Comparison of ENCODE assay signal across 9 cellular contexts in the genomic region with DNA sequence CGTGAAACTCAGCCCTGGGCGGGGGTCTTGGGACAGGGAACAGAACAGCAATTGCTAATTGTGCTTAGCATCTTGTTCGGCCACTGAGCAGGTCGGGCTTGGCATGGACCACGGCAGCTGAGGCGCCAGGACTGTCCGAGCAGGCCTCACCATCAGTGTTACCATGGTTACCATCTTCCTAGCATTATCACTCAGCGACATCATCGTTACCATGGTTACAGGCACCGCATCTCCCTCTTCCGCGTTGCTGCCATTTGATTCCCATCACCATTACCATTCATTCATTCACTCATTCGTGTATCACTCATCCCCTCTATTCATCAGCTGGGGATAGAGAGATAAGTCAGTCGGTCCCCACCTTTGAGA.
DNase-seq lines count a peak whose midpoint lies in the region.
"Had no signal": no experiment of that assay in that cellular context is flagged by ENCODE, and none has a peak within 500 bp of the region (broad histone marks: within the 10 kb centered on the region; RNA-seq: fewer than 3 reads in every experiment).

No MANE protein-coding gene starts in this region.

- no peak overlapping the region for H4K5ac ChIP-seq in mesendoderm (ENCODE audit: low read length)

- no peak overlapping the region for H3K4me2 ChIP-seq in mesendoderm (ENCODE audit: low read length)

- H3K9me3 Mint-ChIP-seq in CD8-positive, alpha-beta memory T cell: no peaks in the 10 kb centered on the region

- H3K27ac Mint-ChIP-seq in CD8-positive, alpha-beta memory T cell: peak overlapping the region; percentile 24 to 98 (median 94)

- no peaks in the 10 kb centered on the region for H3K27me3 ChIP-seq in CD8-positive, alpha-beta memory T cell (ENCODE audit: insufficient read depth, low read length, poor library complexity, severe bottlenecking)
- no peaks in the 10 kb centered on the region for H3K27me3 ChIP-seq in mesendoderm (ENCODE audit: insufficient read depth, low read length, poor library complexity)

- in situ Hi-C loops in KBM-7 (cut with MboI; ENCODE audit: low pct_unique_long_range_greater_than_20kb, low sequenced_read_pairs): no loop called here

- no peaks in the 10 kb centered on the region for H3K9me3 ChIP-seq in CD8-positive, alpha-beta memory T cell (ENCODE audit: low read length)

- H3K27me3 Mint-ChIP-seq in CD8-positive, alpha-beta memory T cell: no peaks in the 10 kb centered on the region

- no peak overlapping the region for H3K4ac ChIP-seq in mesendoderm (ENCODE audit: low read depth, low read length)

- peak overlapping the region; percentile 84 to 96 (median 88) for H3K4me3 Mint-ChIP-seq in CD8-positive, alpha-beta memory T cell

- H3K79me1 ChIP-seq in mesendoderm (ENCODE audit: low read length): no peaks in the 10 kb centered on the region

- H3K4me1 Mint-ChIP-seq in CD8-positive, alpha-beta memory T cell: peaks cover 42 to 45% (median 43%) of the 10 kb centered on the region in 3 donors

- H3K36me3 ChIP-seq in CD8-positive, alpha-beta memory T cell (ENCODE audit: insufficient read depth, low read length): no peaks in the 10 kb centered on the region
- H3K36me3 ChIP-seq in mesendoderm (ENCODE audit: control insufficient read depth, insufficient read depth, low read length): no peaks in the 10 kb centered on the region

- no peak overlapping the region for H3K9ac ChIP-seq in mesendoderm (ENCODE audit: low read length)

- H3K79me2 ChIP-seq in mesendoderm (ENCODE audit: control insufficient read depth, insufficient read depth, low read length): no peaks in the 10 kb centered on the region

- H3K18ac ChIP-seq in mesendoderm (ENCODE audit: low read length): no peak overlapping the region

- peaks cover 42% of the 10 kb centered on the region for H3K4me1 ChIP-seq in CD8-positive, alpha-beta memory T cell (ENCODE audit: insufficient read depth, low read length)
- no peaks in the 10 kb centered on the region for H3K4me1 ChIP-seq in mesendoderm (ENCODE audit: control insufficient read depth, low read depth, low read length)

- no CpG with 5 or more reads among the region's 14 CpGs for WGBS in mesendoderm (ENCODE audit: extremely low coverage, insufficient coverage, low lambda C conversion rate)

- peak overlapping the region; percentile 83 for H3K4me3 ChIP-seq in CD8-positive, alpha-beta memory T cell (ENCODE audit: low read length)
- no peak overlapping the region for H3K4me3 ChIP-seq in mesendoderm (ENCODE audit: low read length)

- no peak overlapping the region for H2BK15ac ChIP-seq in mesendoderm (replicated peaks; ENCODE audit: low read depth)

- peak in 1 of 5 donors; percentile 38 for DNase-seq in CD8-positive, alpha-beta memory T cell
- DNase-seq in KBM-7 (peak; percentile 45), anterior cingulate cortex (lab: John Stamatoyannopoulos, UW) (peak in 33 of 58 donors; percentile 8 to 82 (median 60)), mesendoderm (peak; percentile 90), NCI-H774 (lab: John Stamatoyannopoulos, UW) (no peak), ureter (ENCODE audit: low spot score) (no peak), GM19238 (ENCODE audit: insufficient read length, low spot score) (no peak)
- no peak for DNase-seq in stimulated activated CD4-positive, alpha-beta T cell treated with anti-CD3 and anti-CD28 coated beads, Interleukin-2, amount 100 ng/mL, for 48 hours

- no peak overlapping the region for H2BK120ac ChIP-seq in mesendoderm (ENCODE audit: low read depth, low read length)

- no peak overlapping the region for H2AK5ac ChIP-seq in mesendoderm (ENCODE audit: low read length)

- peak overlapping the region; percentile 96 for H3K27ac ChIP-seq in CD8-positive, alpha-beta memory T cell (ENCODE audit: low read depth, low read length)
- H3K27ac ChIP-seq in mesendoderm (ENCODE audit: low read depth, low read length): no peak overlapping the region
- H3K27ac ChIP-seq: HL-60 had no signal

- H4K8ac ChIP-seq in mesendoderm (ENCODE audit: low read depth, low read length): no peak overlapping the region

- CTCF ChIA-PET in CD8-positive, alpha-beta memory T cell (lab: Charles Lee): interaction anchor here (1.0 to 3.2 kb wide), 4 partner anchors 9 to 58 kb away, joined by 3 to 25 read pairs (median 4); no protein-coding TSS in a partner anchor

- H3K56ac ChIP-seq in mesendoderm (ENCODE audit: low read length): no peak overlapping the region

- POLR2A ChIA-PET in CD8-positive, alpha-beta memory T cell (lab: Charles Lee): interaction anchor here (1.0 to 2.2 kb wide), 5 partner anchors 9 to 501 kb away, joined by 3 to 14 read pairs (median 9); a partner anchor contains a TSS

- H3K36me3 Mint-ChIP-seq in CD8-positive, alpha-beta memory T cell: peaks cover 0 to 5% (median 0%) of the 10 kb centered on the region in 3 donors

- H3K23ac ChIP-seq in mesendoderm (ENCODE audit: low read length): no peak overlapping the region

- H2BK5ac ChIP-seq in mesendoderm (ENCODE audit: low read length): no peak overlapping the region

Comparison
In these comparisons a context has a peak if more than half of its experiments do, and no peak if none do; other contexts are left out.
1. DNase-seq: peak in KBM-7 (single experiment), anterior cingulate cortex (33 of 58) and mesendoderm (single experiment); none in NCI-H774 (single experiment), ureter (single experiment), GM19238 (single experiment) and stimulated activated CD4-positive, alpha-beta T cell treated with anti-CD3 and anti-CD28 coated beads, Interleukin-2, amount 100 ng/mL, for 48 hours (0 of 2).